Comparison of ENCODE assay signal across 1 cellular context in the genomic region with DNA sequence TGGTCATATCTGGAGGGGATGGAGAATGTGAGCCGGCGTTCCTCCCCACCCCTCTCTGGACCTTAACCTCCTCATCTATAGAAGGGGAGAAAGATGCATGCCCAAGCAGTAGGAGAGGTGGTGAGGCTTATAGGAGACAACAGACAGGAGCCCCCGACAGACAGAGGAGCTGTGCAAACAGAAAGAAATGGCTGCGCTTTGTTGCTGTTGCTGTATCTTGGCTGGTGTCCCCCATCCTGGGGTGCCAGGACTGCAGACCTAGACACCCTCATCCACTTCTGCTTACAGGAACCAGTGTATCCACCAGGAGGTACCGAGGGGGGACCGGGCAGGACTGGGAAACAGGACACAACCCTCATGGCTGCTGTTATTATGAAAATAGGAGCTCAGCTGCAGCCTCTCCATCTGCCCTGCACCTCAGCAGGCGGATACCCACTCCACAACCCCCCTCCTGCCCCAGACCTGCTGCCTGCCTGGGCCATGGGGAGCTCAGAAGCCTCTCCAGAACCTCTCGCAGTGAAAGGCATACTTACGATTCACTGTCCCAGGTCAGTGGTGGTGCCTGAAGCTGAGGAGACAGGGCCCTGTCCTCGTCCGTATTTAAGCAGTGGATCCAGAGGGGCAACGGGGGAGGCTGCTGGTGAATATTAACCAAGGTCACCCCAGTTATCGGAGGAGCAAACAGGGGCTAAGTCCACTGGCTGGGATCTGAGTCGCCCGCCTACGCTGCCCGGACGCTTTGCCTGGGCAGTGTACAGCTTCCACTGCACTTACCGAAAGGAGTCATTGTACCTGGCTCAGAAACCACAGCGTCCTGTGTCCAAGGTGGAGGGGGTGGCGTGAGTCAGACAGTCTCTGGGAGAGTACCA.
TF ChIP-seq lines count a peak whose summit lies in the region.

A gene (minus strand): TSS at position 576 of the 869 bp plus-strand sequence. CDS start 5,365 bp downstream, outside the sequence.

TF ChIP-seq in HepG2, 621 proteins besides CTCF, POLR2A, EP300 and RAD21 (continued from another document and continues in another):
- TF ChIP-seq, protein P1, sequence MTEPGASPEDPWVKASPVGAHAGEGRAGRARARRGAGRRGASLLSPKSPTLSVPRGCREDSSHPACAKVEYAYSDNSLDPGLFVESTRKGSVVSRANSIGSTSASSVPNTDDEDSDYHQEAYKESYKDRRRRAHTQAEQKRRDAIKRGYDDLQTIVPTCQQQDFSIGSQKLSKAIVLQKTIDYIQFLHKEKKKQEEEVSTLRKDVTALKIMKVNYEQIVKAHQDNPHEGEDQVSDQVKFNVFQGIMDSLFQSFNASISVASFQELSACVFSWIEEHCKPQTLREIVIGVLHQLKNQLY (CRISPR knock-in tag; IDR thresholded peaks at IDR 0.05), result peak; percentile 29; the same call in 1 of the 2 replicates
- TF ChIP-seq, protein P2, sequence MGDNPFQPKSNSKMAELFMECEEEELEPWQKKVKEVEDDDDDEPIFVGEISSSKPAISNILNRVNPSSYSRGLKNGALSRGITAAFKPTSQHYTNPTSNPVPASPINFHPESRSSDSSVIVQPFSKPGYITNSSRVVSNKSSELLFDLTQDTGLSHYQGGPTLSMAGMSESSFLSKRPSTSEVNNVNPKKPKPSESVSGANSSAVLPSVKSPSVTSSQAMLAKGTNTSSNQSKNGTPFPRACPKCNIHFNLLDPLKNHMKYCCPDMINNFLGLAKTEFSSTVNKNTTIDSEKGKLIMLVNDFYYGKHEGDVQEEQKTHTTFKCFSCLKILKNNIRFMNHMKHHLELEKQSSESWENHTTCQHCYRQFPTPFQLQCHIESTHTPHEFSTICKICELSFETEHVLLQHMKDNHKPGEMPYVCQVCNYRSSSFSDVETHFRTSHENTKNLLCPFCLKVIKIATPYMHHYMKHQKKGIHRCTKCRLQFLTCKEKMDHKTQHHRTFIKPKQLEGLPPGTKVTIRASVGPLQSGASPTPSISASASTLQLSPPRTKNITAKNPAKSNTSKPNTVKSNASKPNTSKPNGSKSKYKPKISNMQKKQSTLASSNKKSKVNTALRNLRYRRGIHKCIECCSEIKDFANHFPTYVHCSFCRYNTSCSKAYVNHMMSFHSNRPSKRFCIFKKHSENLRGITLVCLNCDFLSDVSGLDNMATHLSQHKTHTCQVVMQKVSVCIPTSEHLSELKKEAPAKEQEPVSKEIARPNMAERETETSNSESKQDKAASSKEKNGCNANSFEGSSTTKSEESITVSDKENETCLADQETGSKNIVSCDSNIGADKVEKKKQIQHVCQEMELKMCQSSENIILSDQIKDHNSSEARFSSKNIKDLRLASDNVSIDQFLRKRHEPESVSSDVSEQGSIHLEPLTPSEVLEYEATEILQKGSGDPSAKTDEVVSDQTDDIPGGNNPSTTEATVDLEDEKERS (CRISPR knock-in tag; IDR thresholded peaks at IDR 0.05), result 0 out of 2 replicates have a peak, but pooled peaks have one; percentile 71
- TF ChIP-seq, protein P3, sequence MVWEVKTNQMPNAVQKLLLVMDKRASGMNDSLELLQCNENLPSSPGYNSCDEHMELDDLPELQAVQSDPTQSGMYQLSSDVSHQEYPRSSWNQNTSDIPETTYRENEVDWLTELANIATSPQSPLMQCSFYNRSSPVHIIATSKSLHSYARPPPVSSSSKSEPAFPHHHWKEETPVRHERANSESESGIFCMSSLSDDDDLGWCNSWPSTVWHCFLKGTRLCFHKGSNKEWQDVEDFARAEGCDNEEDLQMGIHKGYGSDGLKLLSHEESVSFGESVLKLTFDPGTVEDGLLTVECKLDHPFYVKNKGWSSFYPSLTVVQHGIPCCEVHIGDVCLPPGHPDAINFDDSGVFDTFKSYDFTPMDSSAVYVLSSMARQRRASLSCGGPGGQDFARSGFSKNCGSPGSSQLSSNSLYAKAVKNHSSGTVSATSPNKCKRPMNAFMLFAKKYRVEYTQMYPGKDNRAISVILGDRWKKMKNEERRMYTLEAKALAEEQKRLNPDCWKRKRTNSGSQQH (CRISPR knock-in tag; IDR thresholded peaks at IDR 0.05; ENCODE audit: low read depth), result no peak; the same call in 1 of the 2 replicates
- TF ChIP-seq POLR2G (IDR thresholded peaks at IDR 0.05; ENCODE audit: low read depth, low read length) (peak; percentile 99), SP5 (CRISPR knock-in tag; IDR thresholded peaks at IDR 0.05; ENCODE audit: borderline replicate concordance, low read depth) (peak; percentile 63), ZNF101 (CRISPR knock-in tag; IDR thresholded peaks at IDR 0.05; ENCODE audit: borderline replicate concordance, low read depth) (no peak), RBAK (CRISPR knock-in tag; IDR thresholded peaks at IDR 0.05) (no peak), ETV5 (CRISPR knock-in tag; IDR thresholded peaks at IDR 0.05; ENCODE audit: borderline replicate concordance) (peak; percentile 86), TOE1 (CRISPR knock-in tag; IDR thresholded peaks at IDR 0.05) (peak; percentile 75; the same call in 1 of the 2 replicates), MTA3 (CRISPR knock-in tag; IDR thresholded peaks at IDR 0.05) (no peak), CAMTA2 (CRISPR knock-in tag; IDR thresholded peaks at IDR 0.05; ENCODE audit: borderline replicate concordance) (0 out of 2 replicates have a peak, but pooled peaks have one; percentile 40), PITX1 (CRISPR knock-in tag; IDR thresholded peaks at IDR 0.05) (peak; percentile 91), ZNF569 (CRISPR knock-in tag; IDR thresholded peaks at IDR 0.05; ENCODE audit: borderline replicate concordance) (no peak), NFE2L2 (IDR thresholded peaks at IDR 0.05; ENCODE audit: low read length) (no peak), NKX3-1 (CRISPR knock-in tag; IDR thresholded peaks at IDR 0.05) (no peak), MTA1 (CRISPR knock-in tag; IDR thresholded peaks at IDR 0.05; ENCODE audit: borderline replicate concordance) (peak; percentile 97), ZNF788 (CRISPR knock-in tag; IDR thresholded peaks at IDR 0.05; ENCODE audit: borderline replicate concordance) (peak; percentile 99), TBX2 (CRISPR knock-in tag; IDR thresholded peaks at IDR 0.05; ENCODE audit: borderline replicate concordance) (peak; percentile 97), IRF2 (CRISPR knock-in tag; IDR thresholded peaks at IDR 0.05) (peak; percentile 48; the same call in 1 of the 2 replicates), RARA (CRISPR knock-in tag; IDR thresholded peaks at IDR 0.05) (peak; percentile 91), ZNF549 (CRISPR knock-in tag; IDR thresholded peaks at IDR 0.05) (no peak; the same call in 1 of the 2 replicates), ZSCAN29 (CRISPR knock-in tag; conservative IDR thresholded peaks at IDR 0.05) (peak; percentile 84; the same call in 1 of the 2 replicates), ZNF768 (CRISPR knock-in tag; IDR thresholded peaks at IDR 0.05) (no peak; the same call in 1 of the 2 replicates), MXD4 (CRISPR knock-in tag; IDR thresholded peaks at IDR 0.05) (no peak; the same call in 1 of the 2 replicates), SMAD3 (CRISPR knock-in tag; IDR thresholded peaks at IDR 0.05) (0 out of 2 replicates have a peak, but pooled peaks have one; percentile 45), ATF7 (IDR thresholded peaks at IDR 0.05) (no peak), ATF7 (CRISPR knock-in tag; IDR thresholded peaks at IDR 0.05) (no peak; the same call in 1 of the 2 replicates), ZNF781 (CRISPR knock-in tag; IDR thresholded peaks at IDR 0.05; ENCODE audit: borderline replicate concordance, not compliant biosample characterization) (peak; percentile 57), ZMAT3 (CRISPR knock-in tag; conservative IDR thresholded peaks at IDR 0.05) (peak; percentile 24; the same call in 1 of the 2 replicates), RXRA (CRISPR knock-in tag; IDR thresholded peaks at IDR 0.05) (peak; percentile 93)
- TF ChIP-seq, protein P4, sequence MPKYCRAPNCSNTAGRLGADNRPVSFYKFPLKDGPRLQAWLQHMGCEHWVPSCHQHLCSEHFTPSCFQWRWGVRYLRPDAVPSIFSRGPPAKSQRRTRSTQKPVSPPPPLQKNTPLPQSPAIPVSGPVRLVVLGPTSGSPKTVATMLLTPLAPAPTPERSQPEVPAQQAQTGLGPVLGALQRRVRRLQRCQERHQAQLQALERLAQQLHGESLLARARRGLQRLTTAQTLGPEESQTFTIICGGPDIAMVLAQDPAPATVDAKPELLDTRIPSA (CRISPR knock-in tag; IDR thresholded peaks at IDR 0.05; ENCODE audit: borderline replicate concordance), result peak; percentile 63; the same call in 1 of the 2 replicates
- TF ChIP-seq, protein P5, sequence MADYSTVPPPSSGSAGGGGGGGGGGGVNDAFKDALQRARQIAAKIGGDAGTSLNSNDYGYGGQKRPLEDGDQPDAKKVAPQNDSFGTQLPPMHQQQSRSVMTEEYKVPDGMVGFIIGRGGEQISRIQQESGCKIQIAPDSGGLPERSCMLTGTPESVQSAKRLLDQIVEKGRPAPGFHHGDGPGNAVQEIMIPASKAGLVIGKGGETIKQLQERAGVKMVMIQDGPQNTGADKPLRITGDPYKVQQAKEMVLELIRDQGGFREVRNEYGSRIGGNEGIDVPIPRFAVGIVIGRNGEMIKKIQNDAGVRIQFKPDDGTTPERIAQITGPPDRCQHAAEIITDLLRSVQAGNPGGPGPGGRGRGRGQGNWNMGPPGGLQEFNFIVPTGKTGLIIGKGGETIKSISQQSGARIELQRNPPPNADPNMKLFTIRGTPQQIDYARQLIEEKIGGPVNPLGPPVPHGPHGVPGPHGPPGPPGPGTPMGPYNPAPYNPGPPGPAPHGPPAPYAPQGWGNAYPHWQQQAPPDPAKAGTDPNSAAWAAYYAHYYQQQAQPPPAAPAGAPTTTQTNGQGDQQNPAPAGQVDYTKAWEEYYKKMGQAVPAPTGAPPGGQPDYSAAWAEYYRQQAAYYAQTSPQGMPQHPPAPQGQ (CRISPR knock-in tag; IDR thresholded peaks at IDR 0.05; ENCODE audit: borderline replicate concordance), result no peak
- TF ChIP-seq, protein P6, sequence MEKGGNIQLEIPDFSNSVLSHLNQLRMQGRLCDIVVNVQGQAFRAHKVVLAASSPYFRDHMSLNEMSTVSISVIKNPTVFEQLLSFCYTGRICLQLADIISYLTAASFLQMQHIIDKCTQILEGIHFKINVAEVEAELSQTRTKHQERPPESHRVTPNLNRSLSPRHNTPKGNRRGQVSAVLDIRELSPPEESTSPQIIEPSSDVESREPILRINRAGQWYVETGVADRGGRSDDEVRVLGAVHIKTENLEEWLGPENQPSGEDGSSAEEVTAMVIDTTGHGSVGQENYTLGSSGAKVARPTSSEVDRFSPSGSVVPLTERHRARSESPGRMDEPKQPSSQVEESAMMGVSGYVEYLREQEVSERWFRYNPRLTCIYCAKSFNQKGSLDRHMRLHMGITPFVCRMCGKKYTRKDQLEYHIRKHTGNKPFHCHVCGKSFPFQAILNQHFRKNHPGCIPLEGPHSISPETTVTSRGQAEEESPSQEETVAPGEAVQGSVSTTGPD (CRISPR knock-in tag; IDR thresholded peaks at IDR 0.05), result peak; percentile 72; the same call in 1 of the 2 replicates
- TF ChIP-seq, protein P7, sequence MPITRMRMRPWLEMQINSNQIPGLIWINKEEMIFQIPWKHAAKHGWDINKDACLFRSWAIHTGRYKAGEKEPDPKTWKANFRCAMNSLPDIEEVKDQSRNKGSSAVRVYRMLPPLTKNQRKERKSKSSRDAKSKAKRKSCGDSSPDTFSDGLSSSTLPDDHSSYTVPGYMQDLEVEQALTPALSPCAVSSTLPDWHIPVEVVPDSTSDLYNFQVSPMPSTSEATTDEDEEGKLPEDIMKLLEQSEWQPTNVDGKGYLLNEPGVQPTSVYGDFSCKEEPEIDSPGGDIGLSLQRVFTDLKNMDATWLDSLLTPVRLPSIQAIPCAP (CRISPR knock-in tag; IDR thresholded peaks at IDR 0.05; ENCODE audit: low read depth), result no peak
- TF ChIP-seq, protein P8, sequence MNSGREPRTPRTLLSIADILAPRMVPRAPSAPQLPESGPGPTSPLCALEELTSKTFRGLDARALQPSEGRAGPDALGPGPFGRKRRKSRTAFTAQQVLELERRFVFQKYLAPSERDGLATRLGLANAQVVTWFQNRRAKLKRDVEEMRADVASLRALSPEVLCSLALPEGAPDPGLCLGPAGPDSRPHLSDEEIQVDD (CRISPR knock-in tag; IDR thresholded peaks at IDR 0.05; ENCODE audit: borderline replicate concordance), result 0 out of 2 replicates have a peak, but pooled peaks have one; percentile 69
- TF ChIP-seq, protein P9, sequence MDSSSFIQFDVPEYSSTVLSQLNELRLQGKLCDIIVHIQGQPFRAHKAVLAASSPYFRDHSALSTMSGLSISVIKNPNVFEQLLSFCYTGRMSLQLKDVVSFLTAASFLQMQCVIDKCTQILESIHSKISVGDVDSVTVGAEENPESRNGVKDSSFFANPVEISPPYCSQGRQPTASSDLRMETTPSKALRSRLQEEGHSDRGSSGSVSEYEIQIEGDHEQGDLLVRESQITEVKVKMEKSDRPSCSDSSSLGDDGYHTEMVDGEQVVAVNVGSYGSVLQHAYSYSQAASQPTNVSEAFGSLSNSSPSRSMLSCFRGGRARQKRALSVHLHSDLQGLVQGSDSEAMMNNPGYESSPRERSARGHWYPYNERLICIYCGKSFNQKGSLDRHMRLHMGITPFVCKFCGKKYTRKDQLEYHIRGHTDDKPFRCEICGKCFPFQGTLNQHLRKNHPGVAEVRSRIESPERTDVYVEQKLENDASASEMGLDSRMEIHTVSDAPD (CRISPR knock-in tag; IDR thresholded peaks at IDR 0.05), result peak; percentile 91
- TF ChIP-seq, protein P10, sequence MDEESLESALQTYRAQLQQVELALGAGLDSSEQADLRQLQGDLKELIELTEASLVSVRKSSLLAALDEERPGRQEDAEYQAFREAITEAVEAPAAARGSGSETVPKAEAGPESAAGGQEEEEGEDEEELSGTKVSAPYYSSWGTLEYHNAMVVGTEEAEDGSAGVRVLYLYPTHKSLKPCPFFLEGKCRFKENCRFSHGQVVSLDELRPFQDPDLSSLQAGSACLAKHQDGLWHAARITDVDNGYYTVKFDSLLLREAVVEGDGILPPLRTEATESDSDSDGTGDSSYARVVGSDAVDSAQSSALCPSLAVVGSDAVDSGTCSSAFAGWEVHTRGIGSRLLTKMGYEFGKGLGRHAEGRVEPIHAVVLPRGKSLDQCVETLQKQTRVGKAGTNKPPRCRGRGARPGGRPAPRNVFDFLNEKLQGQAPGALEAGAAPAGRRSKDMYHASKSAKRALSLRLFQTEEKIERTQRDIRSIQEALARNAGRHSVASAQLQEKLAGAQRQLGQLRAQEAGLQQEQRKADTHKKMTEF (CRISPR knock-in tag; IDR thresholded peaks at IDR 0.05), result peak; percentile 90; the same call in 1 of the 2 replicates
- TF ChIP-seq, protein P11, sequence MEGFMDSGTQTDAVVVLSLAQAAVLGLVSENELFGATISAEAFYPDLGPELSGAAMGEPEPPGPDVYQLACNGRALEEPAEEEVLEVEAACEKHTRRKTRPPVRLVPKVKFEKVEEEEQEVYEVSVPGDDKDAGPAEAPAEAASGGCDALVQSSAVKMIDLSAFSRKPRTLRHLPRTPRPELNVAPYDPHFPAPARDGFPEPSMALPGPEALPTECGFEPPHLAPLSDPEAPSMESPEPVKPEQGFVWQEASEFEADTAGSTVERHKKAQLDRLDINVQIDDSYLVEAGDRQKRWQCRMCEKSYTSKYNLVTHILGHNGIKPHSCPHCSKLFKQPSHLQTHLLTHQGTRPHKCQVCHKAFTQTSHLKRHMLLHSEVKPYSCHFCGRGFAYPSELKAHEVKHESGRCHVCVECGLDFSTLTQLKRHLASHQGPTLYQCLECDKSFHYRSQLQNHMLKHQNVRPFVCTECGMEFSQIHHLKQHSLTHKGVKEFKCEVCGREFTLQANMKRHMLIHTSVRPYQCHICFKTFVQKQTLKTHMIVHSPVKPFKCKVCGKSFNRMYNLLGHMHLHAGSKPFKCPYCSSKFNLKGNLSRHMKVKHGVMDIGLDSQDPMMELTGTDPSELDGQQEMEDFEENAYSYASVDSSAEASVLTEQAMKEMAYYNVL (CRISPR knock-in tag; IDR thresholded peaks at IDR 0.05; ENCODE audit: borderline replicate concordance), result peak; percentile 93
